8 cellular contexts compared by ENCODE assay signal in the genomic region with DNA sequence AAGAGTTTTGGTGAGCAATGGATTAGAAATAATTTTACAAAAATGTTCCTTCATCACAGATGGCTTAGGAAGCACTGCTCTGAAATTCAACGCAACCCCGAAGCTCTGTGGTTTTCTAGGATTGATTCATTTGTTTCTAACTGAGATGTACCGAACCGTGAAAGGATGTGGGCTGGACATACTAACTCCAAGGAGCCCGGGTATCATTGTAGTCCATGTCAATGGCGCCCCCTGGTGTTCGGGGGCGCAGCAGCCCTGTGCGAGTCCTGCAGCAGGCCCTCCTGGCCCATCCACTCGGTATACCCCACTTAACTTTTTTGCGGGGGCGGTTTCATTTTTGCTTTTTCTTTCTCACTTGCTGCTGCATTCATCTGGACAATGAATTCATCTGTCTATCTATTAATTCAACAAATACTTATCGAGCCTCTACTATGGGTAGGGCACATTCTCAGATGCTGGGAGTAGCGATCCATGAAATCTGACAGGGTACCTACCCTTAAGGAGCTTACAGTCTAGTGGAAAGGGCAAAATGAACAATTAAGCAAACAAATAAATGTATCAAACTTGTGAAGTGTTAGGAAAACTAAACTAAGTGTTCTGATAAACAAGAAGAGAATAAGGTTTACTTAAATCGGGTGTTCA. TPM values are rescaled to one million over a fixed set of nuclear protein-coding genes. Genes with fewer than 3 reads are reported as not detected.
DNase-seq lines count a peak whose midpoint lies in the region; ATAC-seq, FAIRE-seq and TF ChIP-seq lines count a peak whose summit lies in the region.

No MANE protein-coding gene starts in this region.

- H3K27me3 ChIP-seq in testis: no peaks in the 10 kb centered on the region

- no peak overlapping the region for H3K27ac ChIP-seq in testis

- TF ChIP-seq CTCF in testis (IDR thresholded peaks at IDR 0.05): peak; percentile 22 to 58 (median 23)

- intact Hi-C loops in testis (cut with DNase I; ENCODE audit: low total_unique reads): no loop called here

- H3K9me3 ChIP-seq in testis: no peaks in the 10 kb centered on the region

- no peak overlapping the region for H3K4me3 ChIP-seq in testis

- peak; percentile 78 for DNase-seq in ELF-1 (ENCODE audit: low read depth, low spot score)
- DNase-seq in GM19239 (ENCODE audit: insufficient read length, low spot score): peak; percentile 46
- DNase-seq in NCI-H748 (lab: John Stamatoyannopoulos, UW; ENCODE audit: unreplicated experiment): peak; percentile 68
- DNase-seq in astrocyte of the hippocampus (ENCODE audit: low read depth, low spot score): peak; percentile 86
- DNase-seq in left kidney (ENCODE audit: low read depth, low spot score): peak; percentile 43
- peak; percentile 80 for DNase-seq in testis
- DNase-seq in NCI-H2029 (lab: John Stamatoyannopoulos, UW): no peak

- FAIRE-seq in GM19239 (lab: Jason Lieb, UNC): peak; percentile 75

- H3K4me1 ChIP-seq in testis: no peaks in the 10 kb centered on the region

- TF ChIP-seq POLR2A in testis (IDR thresholded peaks at IDR 0.05): no peak

- no peaks in the 10 kb centered on the region for H3K36me3 ChIP-seq in testis (ENCODE audit: low read depth, missing control alignments)

- 30 to 39% methylated on average over 15 of the region's 15 CpGs for WGBS in testis, 2 donors

- peak; percentile 93 for ATAC-seq in HG03108 (IDR thresholded peaks at IDR 0.05; ENCODE audit: unreplicated experiment)

RNA-seq across cellular contexts. Expression of gene ITPRID1, which starts 25.2 kb away (rescaled TPM):
- 1 to 10 TPM; 1.6 to 2.3 TPM for total RNA-seq in testis
- 2.1 TPM for polyA plus RNA-seq in testis (ENCODE audit: insufficient read depth, low read depth, low replicate concordance)
